Comparison of ENCODE assay signal across 9 cellular contexts in the genomic region with DNA sequence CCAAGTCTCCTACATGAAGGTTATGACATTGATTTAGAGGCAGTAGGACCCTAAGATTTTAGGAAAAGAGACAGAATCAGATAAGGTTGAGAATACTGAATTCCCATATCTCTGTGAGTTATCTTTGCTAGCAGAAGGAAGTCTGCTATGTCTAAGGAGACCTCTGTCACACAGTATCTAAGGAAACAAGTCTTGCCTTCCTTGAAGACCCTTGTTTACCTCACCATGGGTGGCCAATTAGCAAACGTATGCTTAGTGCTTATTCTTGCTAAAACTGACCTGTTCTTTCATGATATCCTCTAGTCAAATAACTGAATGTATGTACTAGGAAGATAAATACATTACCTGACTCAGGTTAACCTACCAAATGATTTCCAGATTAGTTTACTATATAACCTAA.
"Had no signal": no experiment of that assay in that cellular context is flagged by ENCODE, and none has a peak within 500 bp of the region (broad histone marks: within the 10 kb centered on the region; RNA-seq: fewer than 3 reads in every experiment).

No MANE protein-coding gene starts in this region.

- H3K4me1 ChIP-seq: HAP-1 had no signal

- H3K27ac ChIP-seq: HL-60 had no signal

- H3K9me3 ChIP-seq: HAP-1 had no signal

- H3K4me3 Mint-ChIP-seq: HFFc6, IgD-negative memory B cell had no signal

- ATAC-seq: HCT116, HepG2 had no signal

- DNase-seq: GOT3, H7, HFFc6, KBM-7 had no signal

- H3K4me3 ChIP-seq: HAP-1 had no signal

- H3K27ac Mint-ChIP-seq: HFFc6, IgD-negative memory B cell had no signal

- H3K36me3 ChIP-seq: HAP-1 had no signal

- FAIRE-seq: HepG2 had no signal

- H3K4me1 Mint-ChIP-seq: IgD-negative memory B cell had no signal

- H3K27me3 Mint-ChIP-seq: IgD-negative memory B cell had no signal

- H3K9me3 Mint-ChIP-seq: HFFc6 had no signal

- H3K36me3 Mint-ChIP-seq: IgD-negative memory B cell had no signal
